Comparison of ENCODE assay signal across 19 cellular contexts in the genomic region with DNA sequence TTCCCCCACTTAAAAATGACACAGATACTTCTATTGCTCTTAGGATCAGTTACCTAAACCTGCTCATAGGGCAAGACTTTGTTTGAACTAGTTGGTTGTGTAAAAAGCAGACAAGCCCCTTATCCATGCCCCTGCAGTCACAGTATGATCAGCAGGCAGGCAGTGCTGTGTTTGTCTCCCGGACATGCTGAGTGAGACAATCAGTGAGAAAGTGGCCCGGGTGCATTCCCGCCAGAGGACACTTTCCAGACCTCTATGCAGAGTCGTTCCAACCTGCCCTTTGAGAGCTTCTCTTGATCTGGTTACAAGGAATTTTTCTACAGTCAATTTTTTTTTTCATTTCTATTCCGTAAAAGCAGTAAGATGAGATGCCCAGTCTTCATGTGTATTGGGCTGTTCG. TPM values are rescaled to one million over a fixed set of nuclear protein-coding genes. Genes with fewer than 3 reads are reported as not detected.
DNase-seq lines count a peak whose midpoint lies in the region; ATAC-seq and TF ChIP-seq lines count a peak whose summit lies in the region.
"Had no signal": no experiment of that assay in that cellular context is flagged by ENCODE, and none has a peak within 500 bp of the region (broad histone marks: within the 10 kb centered on the region; RNA-seq: fewer than 3 reads in every experiment).

No MANE protein-coding gene starts in this region.

- intact Hi-C loops in Right ventricle myocardium inferior (cut with DNase I) (no loop called here), left ventricle myocardium superior (cut with micrococcal nuclease) (loop anchor here (10.0 kb wide), 1 partner anchor 64 kb away; the partner anchor contains the start of gene TAF4)

- H3K9me2 ChIP-seq in DOHH2 (replicated peaks; ENCODE audit: control insufficient read depth, low read length): no peaks in the 10 kb centered on the region

- H3K27ac ChIP-seq in right atrium auricular region (no peak overlapping the region), DOHH2 (ENCODE audit: low read depth, low read length) (peak overlapping the region; percentile 91)
- H3K27ac ChIP-seq: C4-2B, KMS-11 had no signal

- peaks cover 65% of the 10 kb centered on the region for H3K79me2 ChIP-seq in DOHH2 (ENCODE audit: control insufficient read depth, low read length)

- H3K4me3 ChIP-seq in right atrium auricular region: no peak overlapping the region
- H3K4me3 ChIP-seq in DOHH2 (ENCODE audit: low read length): peak overlapping the region; percentile 69; the same call in 1 of the 2 replicates
- H3K4me3 ChIP-seq: HAP-1 had no signal

- H3K4me1 ChIP-seq in right atrium auricular region (peaks cover 0 to 29% of the 10 kb centered on the region in 2 donors), DOHH2 (ENCODE audit: control insufficient read depth, low read length) (peaks cover 45% of the 10 kb centered on the region)

- peaks cover 9% of the 10 kb centered on the region for H4K20me1 ChIP-seq in DOHH2 (ENCODE audit: control insufficient read depth, insufficient read depth, low read depth, low read length)

- H3K4me1 Mint-ChIP-seq in type B pancreatic cell (ENCODE audit: unreplicated experiment) (peaks cover 12% of the 10 kb centered on the region), immature natural killer cell (peaks cover 35 to 38% of the 10 kb centered on the region in 2 donors)

- H3K9me3 Mint-ChIP-seq in type B pancreatic cell (no peaks in the 10 kb centered on the region), immature natural killer cell (no peaks in the 10 kb centered on the region)

- H3K36me3 ChIP-seq in right atrium auricular region (peaks cover 86% of the 10 kb centered on the region), DOHH2 (ENCODE audit: control insufficient read depth, low read length) (peaks cover 97% of the 10 kb centered on the region)

- H3F3A ChIP-seq in DOHH2 (ENCODE audit: control insufficient read depth, insufficient read depth): peaks cover 17% of the 10 kb centered on the region

- H3K27me3 ChIP-seq in right atrium auricular region (no peaks in the 10 kb centered on the region), DOHH2 (ENCODE audit: control insufficient read depth, low read length) (no peaks in the 10 kb centered on the region)

- H3K4me2 ChIP-seq in DOHH2 (ENCODE audit: low read length): peak overlapping the region; percentile 87; the same call in 1 of the 2 replicates
- H3K4me2 ChIP-seq: KMS-11 had no signal

- DNase-seq in Right ventricle myocardium inferior (ENCODE audit: missing footprints) (no peak), right atrium auricular region (ENCODE audit: low spot score) (no peak), left ventricle myocardium superior (no peak), type B pancreatic cell (ENCODE audit: extremely low spot score, unreplicated experiment) (no peak), ureter (ENCODE audit: low spot score) (no peak), immature natural killer cell (no peak)
- DNase-seq: COR-L47, DMS 273 treated with DMSO at 0.1 percent for 48 hours, DND-41, GDM1, MV-4-11, NCI-H1694 treated with DMSO at 0.1 percent for 48 hours, NCI-H510A, NCI-H748 treated with DMSO at 0.1 percent for 48 hours, SIG-M5 had no signal

- no peak for TF ChIP-seq CTCF in right atrium auricular region (IDR thresholded peaks at IDR 0.05)
- TF ChIP-seq CTCF in DOHH2 (IDR thresholded peaks at IDR 0.05; ENCODE audit: low read depth, low read length, poor library complexity, severe bottlenecking): no peak
- no peak for TF ChIP-seq CTCF in type B pancreatic cell (conservative IDR thresholded peaks at IDR 0.05)

- peak overlapping the region; percentile 6 for H3K27ac Mint-ChIP-seq in type B pancreatic cell
- no peak overlapping the region for H3K27ac Mint-ChIP-seq in immature natural killer cell

- ATAC-seq in Right ventricle myocardium inferior (peak; percentile 56), left ventricle myocardium superior (peak; percentile 60)

- H3K9me3 ChIP-seq in right atrium auricular region (no peaks in the 10 kb centered on the region), DOHH2 (ENCODE audit: control insufficient read depth, insufficient read depth, low read length) (no peaks in the 10 kb centered on the region)
- H3K9me3 ChIP-seq: HAP-1 had no signal

- peaks cover 36% of the 10 kb centered on the region for H3K36me3 Mint-ChIP-seq in type B pancreatic cell
- H3K36me3 Mint-ChIP-seq in immature natural killer cell: peaks cover 24 to 61% (median 26%) of the 10 kb centered on the region in 3 donors

- H3K4me3 Mint-ChIP-seq in type B pancreatic cell (no peak overlapping the region), immature natural killer cell (no peak overlapping the region)

- no peaks in the 10 kb centered on the region for H3K27me3 Mint-ChIP-seq in type B pancreatic cell
- H3K27me3 Mint-ChIP-seq in immature natural killer cell (ENCODE audit: low read depth in 3 of 3): peaks cover 2 to 10% (median 7%) of the 10 kb centered on the region in 3 donors

RNA-seq across cellular contexts. Expression of gene LSM14B, which starts 6.2 kb away (rescaled TPM):
- 55.2 TPM for total RNA-seq in Right ventricle myocardium inferior
- total RNA-seq in right atrium auricular region: 10 to 100 TPM; 26.1 to 26.8 TPM
- 58.4 TPM for total RNA-seq in left ventricle myocardium superior
- 45.6 and 66.3 TPM in 2 replicates for total RNA-seq in type B pancreatic cell (ENCODE audit: low replicate concordance)
- 39.0 TPM for total RNA-seq in ureter
- polyA plus RNA-seq in immature natural killer cell: 1 to 10 TPM in 2 of 3 donors, under 1 TPM in 1; 0.19 to 1.9 (median 1.4) TPM

RNA-seq across cellular contexts. Expression of gene PSMA7, which starts 14.7 kb away (rescaled TPM):
- 230 TPM for total RNA-seq in Right ventricle myocardium inferior
- 100 to 1,000 TPM; 258 to 313 TPM for total RNA-seq in right atrium auricular region
- total RNA-seq in left ventricle myocardium superior: 240 TPM
- 207 and 236 TPM in 2 replicates for total RNA-seq in type B pancreatic cell (ENCODE audit: low replicate concordance)
- total RNA-seq in ureter: 181 TPM
- polyA plus RNA-seq in immature natural killer cell: 100 to 1,000 TPM; 497 to 643 (median 622) TPM

RNA-seq across cellular contexts. Expression of gene SS18L1, which starts 15.1 kb away (rescaled TPM):
- 7.8 TPM for total RNA-seq in Right ventricle myocardium inferior
- 1 to 10 TPM; 8.3 to 9.0 TPM for total RNA-seq in right atrium auricular region
- total RNA-seq in left ventricle myocardium superior: 10.7 TPM
- total RNA-seq in type B pancreatic cell (ENCODE audit: low replicate concordance): 20.5 and 25.5 TPM in 2 replicates
- 15.6 TPM for total RNA-seq in ureter
- polyA plus RNA-seq in immature natural killer cell: under 1 TPM in 2 of 3 donors, not detected in 1; 0.39 to 0.68 TPM

RNA-seq across cellular contexts. Expression of gene MTG2, which starts 54.3 kb away (rescaled TPM):
- total RNA-seq in Right ventricle myocardium inferior: 21.6 TPM
- 10 to 100 TPM; 20.7 to 24.1 TPM for total RNA-seq in right atrium auricular region
- total RNA-seq in left ventricle myocardium superior: 27.3 TPM
- 35.6 and 37.4 TPM in 2 replicates for total RNA-seq in type B pancreatic cell (ENCODE audit: low replicate concordance)
- 35.5 TPM for total RNA-seq in ureter
- polyA plus RNA-seq in immature natural killer cell: 10 to 100 TPM; 14.5 to 19.6 (median 15.3) TPM
